Comparison of ENCODE assay signal across 8 cellular contexts in the genomic region with DNA sequence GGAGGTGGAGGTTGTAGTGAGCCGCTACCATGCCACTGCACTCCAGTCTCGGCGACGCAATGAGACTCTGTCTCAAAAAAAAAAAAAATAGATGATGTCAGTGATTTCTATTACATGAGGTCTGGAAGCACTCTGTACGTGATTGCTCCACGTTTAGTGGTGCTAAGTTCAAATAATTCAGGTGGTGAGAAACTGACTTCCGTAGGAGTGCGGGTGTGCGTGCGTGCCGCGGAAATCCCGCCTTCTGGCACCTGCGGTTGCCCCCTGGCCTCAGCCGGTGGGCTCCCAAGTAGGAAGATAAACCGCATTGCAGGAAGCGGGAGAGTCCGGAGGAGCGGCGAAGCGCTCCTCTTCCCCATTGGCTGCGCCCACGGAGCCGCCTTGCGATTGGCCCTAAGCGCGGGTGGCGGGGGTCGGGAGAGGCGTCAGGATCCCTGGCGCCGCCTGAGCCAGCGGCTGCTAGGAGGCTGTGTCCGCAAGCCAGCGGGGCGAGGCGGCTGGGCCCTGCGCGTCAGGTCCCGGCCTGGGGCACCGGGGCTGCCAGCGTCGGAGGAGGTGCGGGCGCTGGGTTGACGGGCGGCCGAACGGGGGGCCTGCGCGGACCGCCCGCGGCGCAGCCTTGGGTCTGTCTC. TPM values are rescaled to one million over a fixed set of nuclear protein-coding genes. Genes with fewer than 3 reads are reported as not detected.
DNase-seq lines count a peak whose midpoint lies in the region; ATAC-seq, FAIRE-seq and TF ChIP-seq lines count a peak whose summit lies in the region.
"Not testable (repeated sequence)": the region's sequence is repeated elsewhere in the genome, so short reads cannot be mapped to it uniquely, and the experiment has no call there.

No MANE protein-coding gene starts in this region.

- H4K20me1 ChIP-seq in HepG2 (ENCODE audit: insufficient read depth, low read length), result not testable (repeated sequence)

- H3K79me2 ChIP-seq in ACC112 (ENCODE audit: control insufficient read depth, insufficient read depth, low read length, unreplicated experiment); HepG2 (ENCODE audit: insufficient read depth, low read length): not testable (repeated sequence)

- CTCF ChIA-PET in HepG2 (lab: Yijun Ruan, JAX; ENCODE audit: low intra/inter-chr PET ratio, low total read pairs), result not testable (repeated sequence)

- not testable (repeated sequence) for TF ChIP-seq CTCF in HepG2 (CRISPR knock-in tag; IDR thresholded peaks at IDR 0.05); spleen (IDR thresholded peaks at IDR 0.05 in 8 of 11, conservative IDR thresholded peaks at IDR 0.05 in 3 of 11)

- not testable (repeated sequence) for H3K27me3 ChIP-seq in ACC112 (ENCODE audit: insufficient read depth, low read length); HepG2 (ENCODE audit: control insufficient read depth in 1 of 2, insufficient read depth in 2 of 2, low read length in 2 of 2)
- H3K27me3 ChIP-seq in spleen (replicated peaks in 1 of 7), result peaks cover 0 to 13% (median 0%) of the 10 kb centered on the region in 7 donors

- H2AFZ ChIP-seq in ACC112 (ENCODE audit: low read length, unreplicated experiment), result peak overlapping the region; percentile 75
- H2AFZ ChIP-seq in HepG2 (ENCODE audit: low read length), result not testable (repeated sequence)

- H3K4me3 ChIP-seq in ACC112 (ENCODE audit: low read depth, low read length) (peak overlapping the region; percentile 72), HepG2 (replicated peaks in 1 of 3; ENCODE audit: insufficient read depth in 1 of 3, low read depth in 2 of 3, low read length in 3 of 3) (peak overlapping the region in 2 of 3 experiments; percentile 13 to 40; a peak in 3 of 6 replicates), spleen (peak overlapping the region; percentile 39 to 74 (median 42))

- not testable (repeated sequence) for H3K4me1 ChIP-seq in ACC112 (ENCODE audit: control insufficient read depth, insufficient read depth, low read length, unreplicated experiment); HepG2 (ENCODE audit: insufficient read depth, low read length)
- peaks cover 0 to 16% (median 5%) of the 10 kb centered on the region in 6 donors for H3K4me1 ChIP-seq in spleen

- not testable (repeated sequence) for TF ChIP-seq POLR2A in HepG2 (IDR thresholded peaks at IDR 0.05; ENCODE audit: insufficient read depth in 1 of 2, low read depth in 2 of 2, low read length in 2 of 2); spleen (IDR thresholded peaks at IDR 0.05)

- FAIRE-seq in HepG2 (lab: Jason Lieb, UNC), result not testable (repeated sequence)

- peak; percentile 63 for DNase-seq in NCI-H82 (lab: John Stamatoyannopoulos, UW)
- DNase-seq in activated T-cell treated with anti-CD3 and anti-CD28 coated beads for 4 hours, result peak; percentile 32
- DNase-seq in ecto neural progenitor cell (ENCODE audit: low spot score), result peak; percentile 81
- not testable (repeated sequence) for DNase-seq in HepG2 (ENCODE audit: low spot score)
- DNase-seq in spleen, result peak; percentile 85

- H3K36me3 ChIP-seq in ACC112 (ENCODE audit: insufficient read depth, low read length); HepG2 (replicated peaks in 1 of 2; ENCODE audit: control insufficient read depth in 1 of 2, insufficient read depth in 2 of 2, low read length in 2 of 2); spleen: not testable (repeated sequence)

- H3K9ac ChIP-seq in HepG2 (ENCODE audit: insufficient read depth, low read depth, low read length), result not testable (repeated sequence)

- ATAC-seq in GM18511 (IDR thresholded peaks at IDR 0.05; ENCODE audit: unreplicated experiment), result peak; percentile 59
- ATAC-seq in HG03060 (IDR thresholded peaks at IDR 0.05; ENCODE audit: low read depth, unreplicated experiment), result peak; percentile 52
- ATAC-seq in HepG2, result peak; percentile 90

- H3K4me2 ChIP-seq in HepG2 (ENCODE audit: low read depth, low read length), result peak overlapping the region; percentile 47; the same call in 1 of the 2 replicates

- not testable (repeated sequence) for TF ChIP-seq EP300 in HepG2 (IDR thresholded peaks at IDR 0.05; ENCODE audit: low read depth in 2 of 2, low read length in 2 of 2); HepG2 (CRISPR knock-in tag; IDR thresholded peaks at IDR 0.05; ENCODE audit: borderline replicate concordance)

- not testable (repeated sequence) for BruUV-seq in HepG2 (replicated peaks; lab: Mats Ljungman, UMichigan)

- TF ChIP-seq RAD21 in HepG2 (CRISPR knock-in tag; IDR thresholded peaks at IDR 0.05), result not testable (repeated sequence)

- not testable (repeated sequence) for H3K27ac ChIP-seq in ACC112 (ENCODE audit: low read depth, low read length); HepG2 (ENCODE audit: extremely low read length, insufficient read depth, low read length)
- H3K27ac ChIP-seq in spleen, result peak overlapping the region in 5 of 8 donors; percentile 20 to 55 (median 40)

- not testable (repeated sequence) for H3K9me3 ChIP-seq in HepG2 (ENCODE audit: low read length); spleen

- in situ Hi-C loops in HepG2 (cut with HindIII; ENCODE audit: extremely low pct_ligation_motif_present, low pct_unique_long_range_greater_than_20kb), result not testable (repeated sequence)

- WGBS in HepG2 (ENCODE audit: low lambda C conversion rate), result 55% methylated on average over 25 of the region's 55 CpGs
- 1 to 2% (median 2%) methylated on average over 41 to 55 of the region's 55 CpGs for WGBS in spleen, 5 donors

- POLR2A ChIA-PET in HepG2 (lab: Yijun Ruan, JAX), result not testable (repeated sequence)

- intact Hi-C loops in HepG2 (cut with micrococcal nuclease; ENCODE audit: unreplicated experiment); spleen (cut with DNase I; ENCODE audit: low total_unique reads): not testable (repeated sequence)

TF ChIP-seq in HepG2, 621 proteins besides CTCF, POLR2A, EP300 and RAD21 (continues in another document):
- TF ChIP-seq ZNF761 (CRISPR knock-in tag; conservative IDR thresholded peaks at IDR 0.05), result 0 out of 2 replicates have a peak, but pooled peaks have one; percentile 40
- TF ChIP-seq ZC3H13 (CRISPR knock-in tag; IDR thresholded peaks at IDR 0.05), result peak; percentile 29; the same call in 1 of the 2 replicates
- TF ChIP-seq ATF7 (IDR thresholded peaks at IDR 0.05), result not testable (repeated sequence)
- TF ChIP-seq ATF7 (CRISPR knock-in tag; IDR thresholded peaks at IDR 0.05), result 0 out of 2 replicates have a peak, but pooled peaks have one; percentile 39
- peak; percentile 17; the same call in 1 of the 2 replicates for TF ChIP-seq HOXA3 (CRISPR knock-in tag; IDR thresholded peaks at IDR 0.05)
- TF ChIP-seq, protein P1, sequence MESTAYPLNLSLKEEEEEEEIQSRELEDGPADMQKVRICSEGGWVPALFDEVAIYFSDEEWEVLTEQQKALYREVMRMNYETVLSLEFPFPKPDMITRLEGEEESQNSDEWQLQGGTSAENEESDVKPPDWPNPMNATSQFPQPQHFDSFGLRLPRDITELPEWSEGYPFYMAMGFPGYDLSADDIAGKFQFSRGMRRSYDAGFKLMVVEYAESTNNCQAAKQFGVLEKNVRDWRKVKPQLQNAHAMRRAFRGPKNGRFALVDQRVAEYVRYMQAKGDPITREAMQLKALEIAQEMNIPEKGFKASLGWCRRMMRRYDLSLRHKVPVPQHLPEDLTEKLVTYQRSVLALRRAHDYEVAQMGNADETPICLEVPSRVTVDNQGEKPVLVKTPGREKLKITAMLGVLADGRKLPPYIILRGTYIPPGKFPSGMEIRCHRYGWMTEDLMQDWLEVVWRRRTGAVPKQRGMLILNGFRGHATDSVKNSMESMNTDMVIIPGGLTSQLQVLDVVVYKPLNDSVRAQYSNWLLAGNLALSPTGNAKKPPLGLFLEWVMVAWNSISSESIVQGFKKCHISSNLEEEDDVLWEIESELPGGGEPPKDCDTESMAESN (CRISPR knock-in tag; conservative IDR thresholded peaks at IDR 0.05), result 0 out of 2 replicates have a peak, but pooled peaks have one; percentile 35
- TF ChIP-seq, protein P2, sequence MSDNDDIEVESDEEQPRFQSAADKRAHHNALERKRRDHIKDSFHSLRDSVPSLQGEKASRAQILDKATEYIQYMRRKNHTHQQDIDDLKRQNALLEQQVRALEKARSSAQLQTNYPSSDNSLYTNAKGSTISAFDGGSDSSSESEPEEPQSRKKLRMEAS (IDR thresholded peaks at IDR 0.05), result peak; percentile 55
- TF ChIP-seq TBX2 (CRISPR knock-in tag; IDR thresholded peaks at IDR 0.05; ENCODE audit: borderline replicate concordance), result peak; percentile 39; the same call in 1 of the 2 replicates
- TF ChIP-seq NFYC (CRISPR knock-in tag; IDR thresholded peaks at IDR 0.05), result peak; percentile 71
- 0 out of 2 replicates have a peak, but pooled peaks have one; percentile 36 for TF ChIP-seq ZMAT3 (CRISPR knock-in tag; conservative IDR thresholded peaks at IDR 0.05)

RNA-seq across cellular contexts. Expression of a gene that starts 28.9 kb away (rescaled TPM):
- total RNA-seq in HepG2 (2016; rRNA removed; fragmentation: Illumina TruSeq; extraction: Trizol) (13.2 and 14.8 TPM in 2 replicates), spleen (10 to 100 TPM in 6 of 7 donors, 1 to 10 TPM in 1; 8.5 to 17.5 (median 12.8) TPM)
- total RNA-seq in HepG2 (2016; cell fraction: cytosol; rRNA removed; fragmentation: Illumina TruSeq; extraction: Trizol; ENCODE audit: low read depth), result 6.1 and 6.3 TPM in 2 replicates
- 12.8 and 13.6 TPM in 2 replicates for total RNA-seq in HepG2 (2016; cell fraction: insoluble cytoplasmic fraction; rRNA removed; fragmentation: Illumina TruSeq; extraction: Trizol)
- total RNA-seq in HepG2 (2016; cell fraction: membrane; rRNA removed; fragmentation: Illumina TruSeq; extraction: Trizol), result 12.4 and 12.9 TPM in 2 replicates
- total RNA-seq in HepG2 (2016; cell fraction: nucleus; rRNA removed; fragmentation: Illumina TruSeq; extraction: Trizol), result 18.9 and 19.6 TPM in 2 replicates
- polyA plus RNA-seq in HepG2 (2011; rRNA removed) (16.8 and 19.6 TPM in 2 replicates), spleen (1 to 10 TPM; 2.5 to 4.4 (median 3.0) TPM)
- polyA plus RNA-seq in HepG2 (2011; cell fraction: cytosol; rRNA removed), result 13.8 and 15.9 TPM in 2 replicates
- 22.9 and 26.6 TPM in 2 replicates for polyA plus RNA-seq in HepG2 (2011; cell fraction: nucleus; rRNA removed)
- polyA plus RNA-seq in HepG2 (2012), result 15.7 and 17.2 TPM in 2 replicates
- polyA plus RNA-seq in HepG2 (2016; cell fraction: cytosol; fragmentation: Illumina TruSeq; extraction: Trizol; ENCODE audit: low read depth), result 4.9 and 5.5 TPM in 2 replicates
- 8.6 and 9.4 TPM in 2 replicates for polyA plus RNA-seq in HepG2 (2016; cell fraction: insoluble cytoplasmic fraction; fragmentation: Illumina TruSeq; extraction: Trizol; ENCODE audit: low read depth)
- 7.3 and 7.7 TPM in 2 replicates for polyA plus RNA-seq in HepG2 (2016; cell fraction: membrane; fragmentation: Illumina TruSeq; extraction: Trizol; ENCODE audit: low read depth)
- polyA plus RNA-seq in HepG2 (2016; cell fraction: nucleus; fragmentation: Illumina TruSeq; extraction: Trizol; ENCODE audit: insufficient read depth, low read depth), result 20.9 and 22.7 TPM in 2 replicates
- 96.0 and 153 TPM in 2 replicates for polyA minus RNA-seq in HepG2 (2011; rRNA and poly(A)+ RNA removed; ENCODE audit: low replicate concordance)
- polyA minus RNA-seq in HepG2 (2011; cell fraction: cytosol; rRNA and poly(A)+ RNA removed), result 25.6 and 27.9 TPM in 2 replicates
- 19.3 and 24.1 TPM in 2 replicates for polyA minus RNA-seq in HepG2 (2011; cell fraction: nucleus; rRNA and poly(A)+ RNA removed)
